Comparison of ENCODE assay signal across 8 cellular contexts in the genomic region with DNA sequence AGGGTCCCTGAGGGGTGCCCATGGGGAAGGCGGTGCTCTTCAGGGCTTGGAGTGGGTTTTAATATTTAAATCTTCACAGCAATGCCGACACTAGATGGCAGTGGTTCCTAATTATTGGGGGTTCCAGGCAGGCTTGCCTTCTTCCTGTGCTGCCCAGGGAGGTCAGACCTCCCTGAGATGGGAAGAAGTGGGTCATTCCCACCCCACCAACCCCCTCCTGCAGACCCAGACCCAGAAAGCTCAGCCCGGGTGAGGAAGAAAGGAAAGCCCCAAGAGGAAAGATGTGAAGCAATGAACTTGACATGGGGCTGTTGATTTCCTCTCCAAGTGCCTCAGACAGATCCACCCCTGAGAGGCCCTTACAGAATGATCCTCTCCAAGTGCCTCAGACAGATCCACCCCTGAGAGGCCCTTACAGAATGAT.
DNase-seq lines count a peak whose midpoint lies in the region; ATAC-seq and TF ChIP-seq lines count a peak whose summit lies in the region.

No MANE protein-coding gene starts in this region.

- H3K27me3 ChIP-seq in colonic mucosa (no peaks in the 10 kb centered on the region), right lobe of liver (no peaks in the 10 kb centered on the region)

- H3K4me3 ChIP-seq in colonic mucosa, result no peak overlapping the region
- no peak overlapping the region for H3K4me3 ChIP-seq in right lobe of liver

- H3K27ac ChIP-seq in colonic mucosa, result no peak overlapping the region
- H3K27ac ChIP-seq in right lobe of liver, result no peak overlapping the region

- H3K36me3 ChIP-seq in colonic mucosa, result no peaks in the 10 kb centered on the region
- H3K36me3 ChIP-seq in right lobe of liver, result no peaks in the 10 kb centered on the region

- ATAC-seq in GM19023 (IDR thresholded peaks at IDR 0.05; ENCODE audit: unreplicated experiment), result peak; percentile 84
- peak; percentile 83 for ATAC-seq in HG03139 (IDR thresholded peaks at IDR 0.05; ENCODE audit: unreplicated experiment)
- peak; percentile 82 for ATAC-seq in activated CD4-positive, alpha-beta T cell treated with anti-CD3 and anti-CD28 coated beads for 36 hours
- ATAC-seq in right lobe of liver, result peak; percentile 90 to 98 (median 95)

- no peaks in the 10 kb centered on the region for H3K9me3 ChIP-seq in colonic mucosa
- H3K9me3 ChIP-seq in right lobe of liver, result no peaks in the 10 kb centered on the region

- CTCF ChIA-PET in activated CD4-positive, alpha-beta T cell treated with anti-CD3 and anti-CD28 coated beads for 36 hours (lab: Charles Lee), result interaction anchor here (0.6 to 6.4 kb wide), 8 partner anchors 8 to 351 kb away, joined by 3 to 53 read pairs (median 3); no protein-coding TSS in a partner anchor

- no peak overlapping the region for H3K9ac ChIP-seq in colonic mucosa (ENCODE audit: low read depth in 2 of 2, low read length in 2 of 2)

- no peak overlapping the region for H3K4me3 Mint-ChIP-seq in CD14-positive monocyte
- H3K4me3 Mint-ChIP-seq in activated CD4-positive, alpha-beta T cell treated with anti-CD3 and anti-CD28 coated beads for 36 hours, result no peak overlapping the region

- peaks cover 0 to 5% (median 0%) of the 10 kb centered on the region in 3 donors for H3K27me3 Mint-ChIP-seq in CD14-positive monocyte (ENCODE audit: low read depth in 3 of 3)
- no peaks in the 10 kb centered on the region for H3K27me3 Mint-ChIP-seq in activated CD4-positive, alpha-beta T cell treated with anti-CD3 and anti-CD28 coated beads for 36 hours

- H3K9me3 Mint-ChIP-seq in CD14-positive monocyte, result no peaks in the 10 kb centered on the region
- H3K9me3 Mint-ChIP-seq in activated CD4-positive, alpha-beta T cell treated with anti-CD3 and anti-CD28 coated beads for 36 hours (ENCODE audit: low read depth), result no peaks in the 10 kb centered on the region

- TF ChIP-seq CTCF in CD14-positive monocyte (IDR thresholded peaks at IDR 0.05), result peak; percentile 58
- TF ChIP-seq CTCF in colonic mucosa (IDR thresholded peaks at IDR 0.05), result peak; percentile 43
- TF ChIP-seq CTCF in right lobe of liver (IDR thresholded peaks at IDR 0.05), result peak; percentile 59 to 70 (median 64)

- POLR2A ChIA-PET in activated CD4-positive, alpha-beta T cell treated with anti-CD3 and anti-CD28 coated beads for 36 hours (lab: Charles Lee), result no interaction called here

- intact Hi-C loops in CD14-positive monocyte (cut with micrococcal nuclease), result loop anchor here (2.0 to 5.0 kb wide), 2 partner anchors 132 to 135 kb away; no protein-coding TSS in a partner anchor
- intact Hi-C loops in activated CD4-positive, alpha-beta T cell treated with anti-CD3 and anti-CD28 coated beads for 36 hours (cut with DNase I, micrococcal nuclease), result loop anchor here (1.0 to 5.0 kb wide), 4 partner anchors 85 to 317 kb away; partner anchors contain the start of gene LANCL2 (in 2 of the 2)
- intact Hi-C loops in colonic mucosa (cut with DNase I), result loop anchor here (2.0 to 10.0 kb wide), 2 partner anchors 85 to 135 kb away; partner anchors contain the start of gene LANCL2
- intact Hi-C loops in right lobe of liver (cut with DNase I), result no loop called here

- WGBS in right lobe of liver (ENCODE audit: insufficient coverage, low coverage, low lambda C conversion rate, missing lambda C conversion rate), result 3% methylated on average over 2 of the region's 3 CpGs

- H3K36me3 Mint-ChIP-seq in CD14-positive monocyte, result no peaks in the 10 kb centered on the region
- no peaks in the 10 kb centered on the region for H3K36me3 Mint-ChIP-seq in activated CD4-positive, alpha-beta T cell treated with anti-CD3 and anti-CD28 coated beads for 36 hours (ENCODE audit: low read depth)

- H3K4me1 Mint-ChIP-seq in CD14-positive monocyte, result no peaks in the 10 kb centered on the region
- H3K4me1 Mint-ChIP-seq in activated CD4-positive, alpha-beta T cell treated with anti-CD3 and anti-CD28 coated beads for 36 hours, result no peaks in the 10 kb centered on the region

- H3K4me1 ChIP-seq in colonic mucosa (no peaks in the 10 kb centered on the region), right lobe of liver (no peaks in the 10 kb centered on the region)

- no peak for TF ChIP-seq POLR2A in right lobe of liver (IDR thresholded peaks at IDR 0.05)

- DNase-seq in CD14-positive monocyte (ENCODE audit: low spot score) (no peak), NCI-H446 (lab: John Stamatoyannopoulos, UW) (peak; percentile 43 to 81), colonic mucosa (peak; percentile 61), right lobe of liver (peak in 1 of 3 donors; percentile 65)
- DNase-seq in activated CD4-positive, alpha-beta T cell treated with anti-CD3 and anti-CD28 coated beads for 36 hours, result peak; percentile 77
- peak; percentile 18 for DNase-seq in stimulated activated CD8-positive, alpha-beta memory T cell treated with anti-CD3 and anti-CD28 coated beads, Interleukin-12 subunit alpha, Interleukin-12 subunit beta, amount 100 ng/mL, for 4 hours (ENCODE audit: low read depth)

- H3K27ac Mint-ChIP-seq in CD14-positive monocyte, result no peak overlapping the region
- H3K27ac Mint-ChIP-seq in activated CD4-positive, alpha-beta T cell treated with anti-CD3 and anti-CD28 coated beads for 36 hours, result no peak overlapping the region

Comparison
In these comparisons a context has a peak if more than half of its experiments do, and no peak if none do; other contexts are left out.
1. intact Hi-C loops: an anchor here in CD14-positive monocyte (2.0 to 5.0 kb wide), activated CD4-positive, alpha-beta T cell treated with anti-CD3 and anti-CD28 coated beads for 36 hours (1.0 to 5.0 kb wide) and colonic mucosa (2.0 to 10.0 kb wide); none called in right lobe of liver.